ENCODE assay signal across 1 cellular context in the genomic region with DNA sequence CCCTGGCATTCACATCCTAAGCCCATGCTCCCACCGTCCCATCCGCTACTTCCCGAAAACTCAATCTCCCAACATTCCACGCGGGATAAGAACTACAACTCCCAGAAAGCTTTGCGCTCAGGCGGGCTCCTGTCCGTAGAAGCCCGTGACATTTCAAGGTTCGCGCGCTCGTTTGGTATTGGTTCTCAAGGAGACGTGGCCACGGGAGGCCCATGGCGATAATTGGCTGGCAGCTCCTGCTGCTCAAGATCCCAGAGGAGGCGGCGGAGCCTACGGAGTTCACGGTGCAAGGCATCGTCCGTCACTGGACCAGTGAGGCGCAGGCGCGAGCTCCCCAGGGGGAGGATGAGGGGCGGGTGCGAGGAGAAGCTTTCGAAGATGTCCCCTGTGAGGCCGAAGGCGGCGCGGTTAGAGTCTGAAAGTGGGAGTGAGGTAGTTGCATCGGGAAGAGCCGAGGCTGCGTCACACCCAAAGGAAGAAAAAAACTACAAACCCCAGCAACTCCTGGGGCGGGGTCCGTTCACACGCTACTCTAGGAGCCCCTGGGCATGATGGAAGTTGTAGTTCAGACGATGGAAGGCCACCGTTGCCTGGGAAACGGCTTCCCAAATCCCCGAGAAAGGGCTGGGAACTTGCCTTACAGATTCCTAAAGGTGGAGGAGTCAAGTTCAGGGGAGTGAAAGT.
TF ChIP-seq lines count a peak whose summit lies in the region.

No MANE protein-coding gene starts in this region.

TF ChIP-seq in GM23338, 12 proteins besides CTCF, POLR2A, EP300 and RAD21 (continued from another document):
- TF ChIP-seq ZNF462 (CRISPR knock-in tag; IDR thresholded peaks at IDR 0.05) (no peak), POLR2AphosphoS5 (IDR thresholded peaks at IDR 0.05; ENCODE audit: low read depth) (peak; percentile 50; the same call in 1 of the 2 replicates), EZH2 (IDR thresholded peaks at IDR 0.05; ENCODE audit: low read depth, unreplicated experiment) (no peak), ZNF331 (CRISPR knock-in tag; IDR thresholded peaks at IDR 0.05; ENCODE audit: low read depth) (no peak), STAT1 (IDR thresholded peaks at IDR 0.05; ENCODE audit: unreplicated experiment) (no peak), CREB1 (CRISPR knock-in tag; IDR thresholded peaks at IDR 0.05; ENCODE audit: low read depth) (peak; percentile 72), NANOG (IDR thresholded peaks at IDR 0.05; ENCODE audit: borderline replicate concordance) (no peak), ZNF114 (CRISPR knock-in tag; IDR thresholded peaks at IDR 0.05) (no peak)
- TF ChIP-seq, protein P1, sequence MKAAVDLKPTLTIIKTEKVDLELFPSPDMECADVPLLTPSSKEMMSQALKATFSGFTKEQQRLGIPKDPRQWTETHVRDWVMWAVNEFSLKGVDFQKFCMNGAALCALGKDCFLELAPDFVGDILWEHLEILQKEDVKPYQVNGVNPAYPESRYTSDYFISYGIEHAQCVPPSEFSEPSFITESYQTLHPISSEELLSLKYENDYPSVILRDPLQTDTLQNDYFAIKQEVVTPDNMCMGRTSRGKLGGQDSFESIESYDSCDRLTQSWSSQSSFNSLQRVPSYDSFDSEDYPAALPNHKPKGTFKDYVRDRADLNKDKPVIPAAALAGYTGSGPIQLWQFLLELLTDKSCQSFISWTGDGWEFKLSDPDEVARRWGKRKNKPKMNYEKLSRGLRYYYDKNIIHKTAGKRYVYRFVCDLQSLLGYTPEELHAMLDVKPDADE (IDR thresholded peaks at IDR 0.05) = peak; percentile 95
TF ChIP-seq in GM23338: peak in this region for 3.
